ENCODE assay signal across 21 cellular contexts in genomic region chr16:708019-708418, GRCh38. TPM values are rescaled to one million over a fixed set of nuclear protein-coding genes. Genes with fewer than 3 reads are reported as not detected.
"Had no signal": no experiment of that assay in that cellular context is flagged by ENCODE, and none has a peak within 500 bp of the region (broad histone marks: within the 10 kb centered on the region; RNA-seq: fewer than 3 reads in every experiment).

No MANE protein-coding gene starts in this region.

- ATAC-seq: activated CD4-positive, CD25-positive, alpha-beta regulatory T cell treated with anti-CD3 and anti-CD28 coated beads, Interleukin-2, amount 50 U/mL, for 24 hours; activated naive CD8-positive, alpha-beta T cell treated with anti-CD3 and anti-CD28 coated beads, Interleukin-2, amount 50 U/mL, for 24 hours; gastroesophageal sphincter; heart right ventricle; psoas muscle; right cardiac atrium; stimulated activated naive CD8-positive, alpha-beta T cell treated with anti-CD3 and anti-CD28 coated beads, Interleukin-15, amount 100 ng/mL, for 72 hours had no signal

- H3K36me3 Mint-ChIP-seq: activated naive CD4-positive, alpha-beta T cell treated with anti-CD3 and anti-CD28 coated beads, Interleukin-2, amount 10 ng/mL, durations not matched to agents 7 days and 5 days; memory B cell had no signal

- H3K4me3 Mint-ChIP-seq: activated naive CD4-positive, alpha-beta T cell treated with anti-CD3 and anti-CD28 coated beads, Interleukin-2, amount 10 ng/mL, durations not matched to agents 7 days and 5 days; activated naive CD8-positive, alpha-beta T cell treated with anti-CD3 and anti-CD28 coated beads, Interleukin-2, amount 50 U/mL, for 24 hours; dendritic cell treated with granulocyte-macrophage colony-stimulating factor and Interleukin-4, amounts not matched to agents 40 ng/mL and 50 ng/mL, for 4 days; memory B cell; stimulated activated naive CD8-positive, alpha-beta T cell treated with anti-CD3 and anti-CD28 coated beads, Interleukin-15, amount 100 ng/mL, for 72 hours had no signal

- DNase-seq: activated CD8-positive, alpha-beta memory T cell treated with anti-CD3 and anti-CD28 coated beads for 24 hours; activated CD8-positive, alpha-beta memory T cell treated with anti-CD3 and anti-CD28 coated beads, Interleukin-2, amount 50 U/mL, for 48 hours; activated effector memory CD4-positive, alpha-beta T cell treated with Interleukin-2 at 50 U/mL for 16 hours; activated naive CD4-positive, alpha-beta T cell treated with anti-CD3 and anti-CD28 coated beads, Interleukin-2, amount 10 ng/mL, durations not matched to agents 7 days and 5 days; activated naive CD8-positive, alpha-beta T cell treated with anti-CD3 and anti-CD28 coated beads, Interleukin-2, amount 50 U/mL, for 24 hours; activated T-cell treated with anti-CD3 and anti-CD28 coated beads, Interleukin-2, amount 50 U/mL, for 48 hours; effector memory CD4-positive, alpha-beta T cell; heart right ventricle; psoas muscle; right cardiac atrium; stimulated activated naive CD8-positive, alpha-beta T cell treated with anti-CD3 and anti-CD28 coated beads, Interleukin-15, amount 100 ng/mL, for 72 hours; T-helper 1 cell had no signal

- H3K9me3 Mint-ChIP-seq: activated naive CD4-positive, alpha-beta T cell treated with anti-CD3 and anti-CD28 coated beads, Interleukin-2, amount 10 ng/mL, durations not matched to agents 7 days and 5 days; activated naive CD8-positive, alpha-beta T cell treated with anti-CD3 and anti-CD28 coated beads, Interleukin-2, amount 50 U/mL, for 24 hours; dendritic cell treated with granulocyte-macrophage colony-stimulating factor and Interleukin-4, amounts not matched to agents 40 ng/mL and 50 ng/mL, for 4 days; memory B cell; stimulated activated naive CD8-positive, alpha-beta T cell treated with anti-CD3 and anti-CD28 coated beads, Interleukin-15, amount 100 ng/mL, for 72 hours had no signal

- H3K27ac ChIP-seq: ascending aorta, esophagus muscularis mucosa, gastroesophageal sphincter, heart right ventricle, psoas muscle, skin epidermis, suprapubic skin, upper lobe of left lung had no signal

- H3K4me3 ChIP-seq: ascending aorta, esophagus muscularis mucosa, gastroesophageal sphincter, heart right ventricle, psoas muscle, skin epidermis, suprapubic skin, upper lobe of left lung had no signal

- H3K27ac Mint-ChIP-seq: activated naive CD4-positive, alpha-beta T cell treated with anti-CD3 and anti-CD28 coated beads, Interleukin-2, amount 10 ng/mL, durations not matched to agents 7 days and 5 days; activated naive CD8-positive, alpha-beta T cell treated with anti-CD3 and anti-CD28 coated beads, Interleukin-2, amount 50 U/mL, for 24 hours; dendritic cell treated with granulocyte-macrophage colony-stimulating factor and Interleukin-4, amounts not matched to agents 40 ng/mL and 50 ng/mL, for 4 days; memory B cell; stimulated activated naive CD8-positive, alpha-beta T cell treated with anti-CD3 and anti-CD28 coated beads, Interleukin-15, amount 100 ng/mL, for 72 hours had no signal

RNA-seq across cellular contexts. Expression of gene FBXL16, which starts 2.4 kb away (rescaled TPM):
- total RNA-seq: ascending aorta had no signal
